ENCODE assay signal across 16 cellular contexts in genomic region chr14:68176687-68177086, GRCh38.
DNase-seq lines count a peak whose midpoint lies in the region; ATAC-seq, FAIRE-seq and TF ChIP-seq lines count a peak whose summit lies in the region.
"Had no signal": no experiment of that assay in that cellular context is flagged by ENCODE, and none has a peak within 500 bp of the region (broad histone marks: within the 10 kb centered on the region; RNA-seq: fewer than 3 reads in every experiment).

No MANE protein-coding gene starts in this region.

- peak; percentile 72 for FAIRE-seq in urothelium cell line (lab: Jason Lieb, UNC)
- FAIRE-seq: HepG2 had no signal

- CTCF ChIA-PET in SK-N-SH (lab: Yijun Ruan, JAX): interaction anchor here (0.9 kb wide), 1 partner anchor 72 kb away, joined by 3 read pairs; no protein-coding TSS in a partner anchor

- no peaks in the 10 kb centered on the region for H4K20me1 ChIP-seq in SK-N-SH (ENCODE audit: insufficient read depth)
- H4K20me1 ChIP-seq: BLaER1 treated with 17β-estradiol and CSF1 and Interleukin-3, amounts not matched to agents 10 nM and 100 nM had no signal

- TF ChIP-seq RAD21 in SK-N-SH (IDR thresholded peaks at IDR 0.05; ENCODE audit: low read length): no peak

- H3K4me2 ChIP-seq in SK-N-SH: no peak overlapping the region
- H3K4me2 ChIP-seq: BLaER1 treated with 17β-estradiol and CSF1 and Interleukin-3, amounts not matched to agents 10 nM and 100 nM had no signal

- H3K4me1 ChIP-seq in SK-N-SH (ENCODE audit: control insufficient read depth in 1 of 2, insufficient read depth in 2 of 2, low read depth in 1 of 2, low read length in 1 of 2) (peaks cover 6 to 9% of the 10 kb centered on the region in 2 experiments; a peak in 3 of 4 replicates), rectal smooth muscle tissue (ENCODE audit: control insufficient read depth, insufficient read depth, low read length) (peaks cover 25% of the 10 kb centered on the region), upper lobe of left lung (peaks cover 0 to 15% (median 6%) of the 10 kb centered on the region in 4 donors)

- H3K36me3 ChIP-seq in SK-N-SH (replicated peaks in 1 of 2; ENCODE audit: control insufficient read depth in 1 of 2, insufficient read depth in 2 of 2, low read length in 1 of 2): no peaks in the 10 kb centered on the region
- H3K36me3 ChIP-seq in rectal smooth muscle tissue (ENCODE audit: control insufficient read depth, insufficient read depth, low read length): no peaks in the 10 kb centered on the region
- no peaks in the 10 kb centered on the region for H3K36me3 ChIP-seq in upper lobe of left lung
- H3K36me3 ChIP-seq: BLaER1 treated with 17β-estradiol and CSF1 and Interleukin-3, amounts not matched to agents 10 nM and 100 nM had no signal

- no peaks in the 10 kb centered on the region for H3K79me2 ChIP-seq in SK-N-SH (ENCODE audit: insufficient read depth)

- no peaks in the 10 kb centered on the region for H3K27me3 ChIP-seq in SK-N-SH (ENCODE audit: insufficient read depth)
- no peaks in the 10 kb centered on the region for H3K27me3 ChIP-seq in rectal smooth muscle tissue (ENCODE audit: control insufficient read depth, insufficient read depth, low read length)
- H3K27me3 ChIP-seq in upper lobe of left lung: no peaks in the 10 kb centered on the region
- H3K27me3 ChIP-seq: BLaER1 treated with 17β-estradiol and CSF1 and Interleukin-3, amounts not matched to agents 10 nM and 100 nM had no signal

- TF ChIP-seq EP300 in SK-N-SH (IDR thresholded peaks at IDR 0.05; ENCODE audit: borderline replicate concordance in 1 of 2, low read depth in 1 of 2, low read length in 1 of 2) (peak in 1 of 2 experiments; percentile 76; a peak in 1 of 4 replicates), upper lobe of left lung (IDR thresholded peaks at IDR 0.05) (no peak)

- TF ChIP-seq POLR2A in upper lobe of left lung (IDR thresholded peaks at IDR 0.05): no peak

- POLR2A ChIA-PET in SK-N-SH (lab: Yijun Ruan, JAX): no interaction called here

- H3K9me3 ChIP-seq in SK-N-SH (no peaks in the 10 kb centered on the region), upper lobe of left lung (no peaks in the 10 kb centered on the region)
- H3K9me3 ChIP-seq: BLaER1 treated with 17β-estradiol and CSF1 and Interleukin-3, amounts not matched to agents 10 nM and 100 nM had no signal

- 59% methylated on average over 1 of the region's 1 CpG for WGBS in SK-N-SH (ENCODE audit: low lambda C conversion rate)
- 100% methylated on average over 1 of the region's 1 CpG for WGBS in upper lobe of left lung, 2 donors

- H3F3A ChIP-seq in SK-N-SH (replicated peaks; ENCODE audit: insufficient read depth): peaks cover 4% of the 10 kb centered on the region

- H3K9ac ChIP-seq in SK-N-SH (no peak overlapping the region), rectal smooth muscle tissue (ENCODE audit: low read length) (no peak overlapping the region)
- H3K9ac ChIP-seq: BLaER1 treated with 17β-estradiol and CSF1 and Interleukin-3, amounts not matched to agents 10 nM and 100 nM had no signal

- no peak for TF ChIP-seq CTCF in SK-N-SH (IDR thresholded peaks at IDR 0.05)
- TF ChIP-seq CTCF in upper lobe of left lung (IDR thresholded peaks at IDR 0.05): no peak

- H3K4me3 ChIP-seq in SK-N-SH (ENCODE audit: low read depth in 2 of 2, low read length in 1 of 2) (no peak overlapping the region), rectal smooth muscle tissue (ENCODE audit: low read length) (no peak overlapping the region), upper lobe of left lung (no peak overlapping the region)
- H3K4me3 ChIP-seq: BLaER1 treated with 17β-estradiol and CSF1 and Interleukin-3, amounts not matched to agents 10 nM and 100 nM had no signal

- no peak for ATAC-seq in SK-N-SH treated with all-trans-retinoic acid at 6 μM for 48 hours
- ATAC-seq in upper lobe of left lung (ENCODE audit: low FRiP score in 2 of 2): no peak
- ATAC-seq: CD8-positive, alpha-beta T cell; HepG2 had no signal

- no peak overlapping the region for H2AFZ ChIP-seq in SK-N-SH (ENCODE audit: low read depth)

- no peak overlapping the region; a peak in 1 of 4 replicates for H3K27ac ChIP-seq in SK-N-SH (ENCODE audit: low read depth in 2 of 2, low read length in 1 of 2)
- peak overlapping the region; percentile 15 for H3K27ac ChIP-seq in rectal smooth muscle tissue (ENCODE audit: low read depth, low read length)
- no peak overlapping the region for H3K27ac ChIP-seq in upper lobe of left lung
- H3K27ac ChIP-seq: BLaER1 treated with 17β-estradiol and CSF1 and Interleukin-3, amounts not matched to agents 10 nM and 100 nM had no signal

- DNase-seq in SK-N-SH (peak; percentile 40), urothelium cell line (ENCODE audit: low spot score) (no peak), upper lobe of left lung (no peak), LoVo (ENCODE audit: low spot score) (no peak)
- DNase-seq in activated CD8-positive, alpha-beta memory T cell treated with anti-CD3 and anti-CD28 coated beads, Interleukin-2, amount 50 U/mL, for 4 hours: no peak
- DNase-seq: 8988T; Calu3; CD8-positive, alpha-beta T cell; DMS79 treated with DMSO at 0.1 percent for 48 hours; GF-D8; GOT3; H7 had no signal

- no peaks in the 10 kb centered on the region for H3K9me2 ChIP-seq in SK-N-SH

TF ChIP-seq in SK-N-SH, 30 proteins besides CTCF, POLR2A, EP300 and RAD21:
- TF ChIP-seq GATA2 (CRISPR knock-in tag; IDR thresholded peaks at IDR 0.05) (peak; percentile 55; the same call in 1 of the 2 replicates), MAX (IDR thresholded peaks at IDR 0.05; ENCODE audit: low read depth) (no peak), CHD2 (IDR thresholded peaks at IDR 0.05; ENCODE audit: low read length, partially characterized antibody) (peak; percentile 21), NFIC (IDR thresholded peaks at IDR 0.05; ENCODE audit: borderline replicate concordance) (no peak), TCF12 (IDR thresholded peaks at IDR 0.05) (0 out of 2 replicates have a peak, but pooled peaks have one; percentile 17), RCOR1 (IDR thresholded peaks at IDR 0.05; ENCODE audit: low read length) (peak; percentile 89), ELF1 (IDR thresholded peaks at IDR 0.05) (no peak), RFX5 (IDR thresholded peaks at IDR 0.05; ENCODE audit: low read length) (no peak)

TF ChIP-seq in SK-N-SH treated with all-trans-retinoic acid at 6 μM for 48 hours, 23 proteins besides CTCF, POLR2A, EP300 and RAD21:
- no peak for TF ChIP-seq ZFP30 (CRISPR knock-in tag; IDR thresholded peaks at IDR 0.05)
- no peak for TF ChIP-seq ZC3H10 (CRISPR knock-in tag; IDR thresholded peaks at IDR 0.05)
- TF ChIP-seq BACH2 (CRISPR knock-in tag; IDR thresholded peaks at IDR 0.05; ENCODE audit: borderline replicate concordance): no peak
- no peak for TF ChIP-seq POU6F1 (CRISPR knock-in tag; IDR thresholded peaks at IDR 0.05; ENCODE audit: borderline replicate concordance, low read depth)
- TF ChIP-seq, protein P1, sequence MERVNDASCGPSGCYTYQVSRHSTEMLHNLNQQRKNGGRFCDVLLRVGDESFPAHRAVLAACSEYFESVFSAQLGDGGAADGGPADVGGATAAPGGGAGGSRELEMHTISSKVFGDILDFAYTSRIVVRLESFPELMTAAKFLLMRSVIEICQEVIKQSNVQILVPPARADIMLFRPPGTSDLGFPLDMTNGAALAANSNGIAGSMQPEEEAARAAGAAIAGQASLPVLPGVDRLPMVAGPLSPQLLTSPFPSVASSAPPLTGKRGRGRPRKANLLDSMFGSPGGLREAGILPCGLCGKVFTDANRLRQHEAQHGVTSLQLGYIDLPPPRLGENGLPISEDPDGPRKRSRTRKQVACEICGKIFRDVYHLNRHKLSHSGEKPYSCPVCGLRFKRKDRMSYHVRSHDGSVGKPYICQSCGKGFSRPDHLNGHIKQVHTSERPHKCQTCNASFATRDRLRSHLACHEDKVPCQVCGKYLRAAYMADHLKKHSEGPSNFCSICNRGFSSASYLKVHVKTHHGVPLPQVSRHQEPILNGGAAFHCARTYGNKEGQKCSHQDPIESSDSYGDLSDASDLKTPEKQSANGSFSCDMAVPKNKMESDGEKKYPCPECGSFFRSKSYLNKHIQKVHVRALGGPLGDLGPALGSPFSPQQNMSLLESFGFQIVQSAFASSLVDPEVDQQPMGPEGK (CRISPR knock-in tag; IDR thresholded peaks at IDR 0.05; ENCODE audit: borderline replicate concordance): no peak
- no peak for TF ChIP-seq ARNTL (CRISPR knock-in tag; IDR thresholded peaks at IDR 0.05; ENCODE audit: borderline replicate concordance, low read depth)
- TF ChIP-seq TOX (CRISPR knock-in tag; IDR thresholded peaks at IDR 0.05; ENCODE audit: borderline replicate concordance): no peak
